Comparison of ENCODE assay signal across 8 cellular contexts in genomic region chr10:28533315-28533564, GRCh38. TPM values are rescaled to one million over a fixed set of nuclear protein-coding genes. Genes with fewer than 3 reads are reported as not detected.
DNase-seq lines count a peak whose midpoint lies in the region; ATAC-seq, FAIRE-seq and TF ChIP-seq lines count a peak whose summit lies in the region.

No MANE protein-coding gene starts in this region.

- peak overlapping the region; percentile 99 for H3K9ac ChIP-seq in endothelial cell of umbilical vein (replicated peaks; ENCODE audit: extremely low read depth, insufficient read depth, low read length)

- no peak for DNase-seq in BJ (ENCODE audit: low read depth)
- peak; percentile 61 for DNase-seq in NCI-H748 (lab: John Stamatoyannopoulos, UW; ENCODE audit: unreplicated experiment)
- no peak for DNase-seq in endothelial cell of umbilical vein (ENCODE audit: low read depth, low spot score)
- peak; percentile 14 for DNase-seq in pons (ENCODE audit: low spot score)
- no peak for DNase-seq in NCI-H226
- no peak for DNase-seq in RKO (ENCODE audit: low spot score)
- DNase-seq in DMS79 treated with DMSO at 0.1 percent for 48 hours (lab: John Stamatoyannopoulos, UW): no peak

- dilution Hi-C loops in endothelial cell of umbilical vein (cut with MboI; ENCODE audit: extremely low pct_ligation_motif_present, low sequenced_read_pairs): no loop called here

- H3K4me2 ChIP-seq in endothelial cell of umbilical vein (ENCODE audit: insufficient read depth, low read length): no peak overlapping the region

- H3K4me3 ChIP-seq in BJ (ENCODE audit: low read depth, low read length) (peak overlapping the region; percentile 97), endothelial cell of umbilical vein (replicated peaks in 1 of 3; ENCODE audit: insufficient read depth in 1 of 3, low read depth in 1 of 3, low read length in 3 of 3) (peak overlapping the region; percentile 25 to 94 (median 61))

- no peaks in the 10 kb centered on the region for H3K27me3 ChIP-seq in BJ (ENCODE audit: control insufficient read depth, insufficient read depth, low read length)
- no peaks in the 10 kb centered on the region for H3K27me3 ChIP-seq in endothelial cell of umbilical vein (ENCODE audit: control insufficient read depth in 2 of 2, insufficient read depth in 2 of 2, low read length in 2 of 2)

- ATAC-seq in GM21723 (IDR thresholded peaks at IDR 0.05; ENCODE audit: unreplicated experiment): peak; percentile 1

- POLR2A ChIA-PET in BJ (lab: Charles Lee): interaction anchor here (0.6 to 0.7 kb wide), 4 partner anchors 10 to 629 kb away, joined by 3 to 4 read pairs (median 4); no protein-coding TSS in a partner anchor
- POLR2A ChIA-PET in endothelial cell of umbilical vein (lab: Charles Lee): interaction anchor here (0.6 kb wide), 1 partner anchor 769 kb away, joined by 3 read pairs; no protein-coding TSS in a partner anchor

- CTCF ChIA-PET in BJ (lab: Yijun Ruan, JAX) (no interaction called here), endothelial cell of umbilical vein (lab: Charles Lee) (interaction anchor here (0.6 kb wide), 1 partner anchor 16 kb away, joined by 3 read pairs; no protein-coding TSS in a partner anchor)

- no TSS peak for BruUV-seq in endothelial cell of umbilical vein (replicated peaks; lab: Mats Ljungman, UMichigan)

- H3K4me1 ChIP-seq in endothelial cell of umbilical vein (ENCODE audit: control insufficient read depth, extremely low read depth, insufficient read depth, low read length): peaks cover 19% of the 10 kb centered on the region

- peak overlapping the region; percentile 44 for H2AFZ ChIP-seq in endothelial cell of umbilical vein (ENCODE audit: low read depth, low read length)

- peak overlapping the region; percentile 89 for H3K27ac ChIP-seq in endothelial cell of umbilical vein (ENCODE audit: insufficient read depth, low read depth, low read length)

- TF ChIP-seq CTCF in BJ (IDR thresholded peaks at IDR 0.05; ENCODE audit: insufficient read depth, low read depth, low read length) (no peak), endothelial cell of umbilical vein (IDR thresholded peaks at IDR 0.05; ENCODE audit: extremely low read depth in 1 of 2, insufficient read depth in 1 of 2, low read depth in 1 of 2, low read length in 2 of 2) (no peak)

- H4K20me1 ChIP-seq in endothelial cell of umbilical vein (replicated peaks; ENCODE audit: control insufficient read depth, extremely low read depth, insufficient read depth, low read length): peaks cover 7% of the 10 kb centered on the region

- H3K36me3 ChIP-seq in BJ (ENCODE audit: control insufficient read depth, insufficient read depth, low read length): peaks cover 14% of the 10 kb centered on the region
- peaks cover 7 to 22% of the 10 kb centered on the region in 2 experiments for H3K36me3 ChIP-seq in endothelial cell of umbilical vein (ENCODE audit: control insufficient read depth in 2 of 2, extremely low read depth in 1 of 2, insufficient read depth in 2 of 2, low read length in 2 of 2)

- intact Hi-C loops in endothelial cell of umbilical vein (cut with micrococcal nuclease): loop anchor here (2.0 kb wide), 1 partner anchor 146 kb away; no protein-coding TSS in a partner anchor

- no peak for FAIRE-seq in endothelial cell of umbilical vein (lab: Jason Lieb, UNC)

- no peaks in the 10 kb centered on the region for H3K9me1 ChIP-seq in endothelial cell of umbilical vein (replicated peaks; ENCODE audit: control insufficient read depth, extremely low read depth, insufficient read depth, low read length)

- peaks cover 65% of the 10 kb centered on the region for H3K79me2 ChIP-seq in endothelial cell of umbilical vein (ENCODE audit: control insufficient read depth, insufficient read depth, low read length)

- H3K9me3 ChIP-seq in endothelial cell of umbilical vein (replicated peaks; ENCODE audit: control insufficient read depth, insufficient read depth, low read length): no peaks in the 10 kb centered on the region

- TF ChIP-seq POLR2A in endothelial cell of umbilical vein (IDR thresholded peaks at IDR 0.05; ENCODE audit: low read depth, low read length): no peak

TF ChIP-seq in endothelial cell of umbilical vein, 7 proteins besides CTCF, POLR2A, EP300 and RAD21:
- TF ChIP-seq FOS (IDR thresholded peaks at IDR 0.05; ENCODE audit: borderline replicate concordance, insufficient read depth, low read length): no peak
- TF ChIP-seq JUN (IDR thresholded peaks at IDR 0.05; ENCODE audit: borderline replicate concordance, insufficient read depth, insufficient read length, low read depth): no peak
- TF ChIP-seq EZH2 (IDR thresholded peaks at IDR 0.05; ENCODE audit: borderline replicate concordance, low read depth, low read length, severe bottlenecking): no peak
- TF ChIP-seq MAX (IDR thresholded peaks at IDR 0.05; ENCODE audit: insufficient read depth, insufficient read length): no peak
- no peak for TF ChIP-seq MYC (IDR thresholded peaks at IDR 0.05; ENCODE audit: low read depth, low read length)
- TF ChIP-seq GATA2 (IDR thresholded peaks at IDR 0.05; ENCODE audit: insufficient read depth, insufficient read length, low read depth, low read length): no peak
- TF ChIP-seq POLR2AphosphoS5 (IDR thresholded peaks at IDR 0.05; ENCODE audit: insufficient read depth, low read depth, low read length): no peak

RNA-seq across cellular contexts. Expression of gene WAC, which starts 0.3 kb away (rescaled TPM):
- 47.7 and 78.7 TPM in 2 replicates for polyA plus RNA-seq in BJ (2011; rRNA removed)
- polyA minus RNA-seq in BJ (2011; rRNA and poly(A)+ RNA removed): 41.6 and 58.3 TPM in 2 replicates
- total RNA-seq in endothelial cell of umbilical vein: 101 and 104 TPM in 2 replicates
- polyA plus RNA-seq in endothelial cell of umbilical vein: 49.1 and 49.2 TPM in 2 replicates
- 57.0 and 57.7 TPM in 2 replicates for polyA plus RNA-seq in endothelial cell of umbilical vein (2011; cell fraction: cytosol; rRNA removed)
- polyA plus RNA-seq in endothelial cell of umbilical vein (2011; cell fraction: nucleus; rRNA removed): 95.8 and 109 TPM in 2 replicates
- 68.2 and 71.4 TPM in 2 replicates for polyA plus RNA-seq in endothelial cell of umbilical vein (2012)
- polyA minus RNA-seq in endothelial cell of umbilical vein: 115 and 120 TPM in 2 replicates
- 39.1 TPM for polyA minus RNA-seq in endothelial cell of umbilical vein (2011; cell fraction: cytosol; rRNA and poly(A)+ RNA removed)
- polyA minus RNA-seq in endothelial cell of umbilical vein (2011; cell fraction: nucleus; rRNA and poly(A)+ RNA removed): 147 and 187 TPM in 2 replicates

Comparison
In these comparisons a context has a peak if more than half of its experiments do, and no peak if none do; other contexts are left out.
1. DNase-seq: peak in NCI-H748 (single experiment) and pons (single experiment); none in BJ (single experiment), endothelial cell of umbilical vein (single experiment), NCI-H226 (single experiment), RKO (single experiment) and DMS79 treated with DMSO at 0.1 percent for 48 hours (single experiment).